ENCODE assay signal across 15 cellular contexts in genomic region chr1:99326215-99326949, GRCh38.
DNase-seq lines count a peak whose midpoint lies in the region; ATAC-seq and TF ChIP-seq lines count a peak whose summit lies in the region.
"Had no signal": no experiment of that assay in that cellular context is flagged by ENCODE, and none has a peak within 500 bp of the region (broad histone marks: within the 10 kb centered on the region; RNA-seq: fewer than 3 reads in every experiment).

No MANE protein-coding gene starts in this region.

- H3K27me3 Mint-ChIP-seq in T-helper 17 cell, result peaks cover 13% of the 10 kb centered on the region

- H2BK15ac ChIP-seq in IMR-90 (ENCODE audit: low read depth, low read length), result no peak overlapping the region

- H3K9ac ChIP-seq in IMR-90 (ENCODE audit: low read depth, low read length) (no peak overlapping the region), mammary epithelial cell (ENCODE audit: insufficient read depth, low read length) (no peak overlapping the region)

- H3K56ac ChIP-seq in IMR-90 (ENCODE audit: extremely low read depth, insufficient read depth, low read length), result no peak overlapping the region

- H3K79me2 ChIP-seq in mammary epithelial cell (ENCODE audit: insufficient read depth, low read length), result no peaks in the 10 kb centered on the region

- H3K36me3 ChIP-seq in IMR-90 (ENCODE audit: control insufficient read depth, insufficient read depth, low read length) (no peaks in the 10 kb centered on the region), mammary epithelial cell (ENCODE audit: insufficient read depth, low read length) (no peaks in the 10 kb centered on the region), thyroid gland (no peaks in the 10 kb centered on the region)
- H3K36me3 ChIP-seq: upper lobe of left lung had no signal

- H2AFZ ChIP-seq in IMR-90 (replicated peaks; ENCODE audit: low read length, poor library complexity) (no peak overlapping the region), mammary epithelial cell (ENCODE audit: low read depth, low read length) (no peak overlapping the region)

- H4K20me1 ChIP-seq in IMR-90 (ENCODE audit: insufficient read depth, low read length) (no peaks in the 10 kb centered on the region), mammary epithelial cell (ENCODE audit: insufficient read depth, low read length) (no peaks in the 10 kb centered on the region)

- H3K14ac ChIP-seq in IMR-90 (replicated peaks; ENCODE audit: low read depth, low read length), result no peak overlapping the region

- no peak overlapping the region for H3K4ac ChIP-seq in IMR-90 (ENCODE audit: low read depth, low read length)

- no peak for ATAC-seq in IMR-90 (ENCODE audit: low read depth)
- no peak for ATAC-seq in T-helper 17 cell

- H3K9me1 ChIP-seq in IMR-90 (ENCODE audit: insufficient read depth, low read length), result no peaks in the 10 kb centered on the region

- no peak overlapping the region for H3K27ac ChIP-seq in IMR-90 (ENCODE audit: insufficient read depth, low read length)
- no peak overlapping the region for H3K27ac ChIP-seq in mammary epithelial cell (ENCODE audit: insufficient read depth, low read depth, low read length)
- H3K27ac ChIP-seq in thyroid gland, result no peak overlapping the region
- H3K27ac ChIP-seq: upper lobe of left lung had no signal

- dilution Hi-C loops in IMR-90 (cut with HindIII; ENCODE audit: low sequenced_read_pairs, unreplicated experiment) (no loop called here), mammary epithelial cell (cut with HindIII; ENCODE audit: low sequenced_read_pairs) (no loop called here)

- DNase-seq in DMS53 (lab: John Stamatoyannopoulos, UW) (peak; percentile 76), IMR-90 (no peak), mammary epithelial cell (no peak), lung microvascular endothelial cell (ENCODE audit: low read depth in 2 of 2) (peak; percentile 5 to 7), T-helper 17 cell (no peak), hippocampal formation (lab: John Stamatoyannopoulos, UW) (no peak), thyroid gland (no peak), retina (no peak)
- DNase-seq: activated CD4-positive, CD25-positive, alpha-beta regulatory T cell treated with anti-CD3 and anti-CD28 coated beads, Interleukin-2, amount 50 U/mL, for 72 hours; activated effector memory CD4-positive, alpha-beta T cell treated with anti-CD3 and anti-CD28 coated beads, Interleukin-2, amount 50 U/mL, for 16 hours; HCEC 1CT; kidney; NCI-H1930; RPMI8226; upper lobe of left lung had no signal

- no peak overlapping the region for H2BK5ac ChIP-seq in IMR-90 (ENCODE audit: low read depth, low read length, poor library complexity, severe bottlenecking)

- no peak overlapping the region for H4K8ac ChIP-seq in IMR-90 (ENCODE audit: low read depth in 2 of 2, low read length in 2 of 2)

- no peaks in the 10 kb centered on the region for H3K36me3 Mint-ChIP-seq in T-helper 17 cell (ENCODE audit: low read depth)

- H3K4me1 Mint-ChIP-seq in T-helper 17 cell, result no peaks in the 10 kb centered on the region

- H3K27me3 ChIP-seq in IMR-90 (ENCODE audit: control insufficient read depth, insufficient read depth, low read length) (no peaks in the 10 kb centered on the region; the same call in none of the 2 replicates), mammary epithelial cell (ENCODE audit: insufficient read depth, low read length) (no peaks in the 10 kb centered on the region), thyroid gland (no peaks in the 10 kb centered on the region)
- H3K27me3 ChIP-seq: upper lobe of left lung had no signal

- H4K5ac ChIP-seq in IMR-90 (ENCODE audit: low read depth, low read length), result no peak overlapping the region

- H3K23ac ChIP-seq in IMR-90 (ENCODE audit: low read depth, low read length), result no peak overlapping the region

- no peak overlapping the region for H2BK120ac ChIP-seq in IMR-90 (ENCODE audit: low read depth, low read length)

- H2AK5ac ChIP-seq in IMR-90 (ENCODE audit: low read depth, low read length), result no peak overlapping the region

- no peak overlapping the region for H3K4me3 Mint-ChIP-seq in T-helper 17 cell

- no peak overlapping the region for H3K4me2 ChIP-seq in IMR-90 (ENCODE audit: low read depth, low read length)
- H3K4me2 ChIP-seq in mammary epithelial cell (ENCODE audit: insufficient read depth, low read depth, low read length), result no peak overlapping the region

- CTCF ChIA-PET in IMR-90 (lab: Yijun Ruan, JAX) (interaction anchor here (0.6 to 0.9 kb wide), 3 partner anchors 12 to 562 kb away, joined by 3 to 4 read pairs (median 3); no protein-coding TSS in a partner anchor), mammary epithelial cell (lab: Charles Lee; ENCODE audit: low non-redundant PET) (no interaction called here)

- H3K9me3 ChIP-seq in IMR-90 (ENCODE audit: control insufficient read depth, insufficient read depth, low read length) (no peaks in the 10 kb centered on the region), mammary epithelial cell (replicated peaks; ENCODE audit: insufficient read depth, low read length) (no peaks in the 10 kb centered on the region), T-helper 17 cell (ENCODE audit: control insufficient read depth, low read length, poor library complexity, severe bottlenecking) (no peaks in the 10 kb centered on the region), thyroid gland (no peaks in the 10 kb centered on the region)
- H3K9me3 ChIP-seq: upper lobe of left lung had no signal

- no peak overlapping the region for H2AK9ac ChIP-seq in IMR-90 (replicated peaks; ENCODE audit: low read depth, low read length, poor library complexity)

- BruUV-seq in IMR-90 (replicated peaks; lab: Mats Ljungman, UMichigan) (no TSS peak), mammary epithelial cell (replicated peaks; lab: Mats Ljungman, UMichigan) (no TSS peak)

- TF ChIP-seq CTCF in IMR-90 (conservative IDR thresholded peaks at IDR 0.05; ENCODE audit: low read depth, low read length) (peak; percentile 20; the same call in 1 of the 2 replicates), mammary epithelial cell (conservative IDR thresholded peaks at IDR 0.05 in 1 of 2, IDR thresholded peaks at IDR 0.05 in 1 of 2; ENCODE audit: extremely low read depth in 1 of 2, insufficient read depth in 1 of 2, low read depth in 1 of 2, low read length in 2 of 2) (peak; percentile 47 to 62), thyroid gland (IDR thresholded peaks at IDR 0.05) (peak in 1 of 6 experiments; percentile 6)

- POLR2A ChIA-PET in IMR-90 (lab: Charles Lee; ENCODE audit: unreplicated experiment), result no interaction called here

- in situ Hi-C loops in IMR-90 (cut with MboI; ENCODE audit: low sequenced_read_pairs), result no loop called here
- in situ Hi-C loops in mammary epithelial cell (cut with MboI; ENCODE audit: low sequenced_read_pairs in 2 of 2), result no loop called here

- H3K4me3 ChIP-seq in IMR-90 (ENCODE audit: insufficient read depth, low read depth, low read length) (no peak overlapping the region), mammary epithelial cell (replicated peaks in 1 of 3; ENCODE audit: insufficient read depth in 1 of 3, low read depth in 2 of 3, low read length in 3 of 3) (no peak overlapping the region), thyroid gland (replicated peaks in 1 of 3) (no peak overlapping the region)
- H3K4me3 ChIP-seq: upper lobe of left lung had no signal

- no peak overlapping the region for H4K91ac ChIP-seq in IMR-90 (ENCODE audit: insufficient read depth, low read depth, low read length)

- peak; percentile 27; the same call in 1 of the 2 replicates for TF ChIP-seq RAD21 in IMR-90 (IDR thresholded peaks at IDR 0.05; ENCODE audit: low read length)

- intact Hi-C loops in IMR-90 (cut with micrococcal nuclease) (no loop called here), mammary epithelial cell (cut with micrococcal nuclease) (no loop called here), thyroid gland (cut with DNase I) (no loop called here)

- no peak overlapping the region for H3K18ac ChIP-seq in IMR-90 (ENCODE audit: low read depth, low read length)

- no peak overlapping the region for H3K27ac Mint-ChIP-seq in T-helper 17 cell

- H3K79me1 ChIP-seq in IMR-90 (ENCODE audit: low read depth in 1 of 2, low read length in 2 of 2), result no peaks in the 10 kb centered on the region

- TF ChIP-seq POLR2A in IMR-90 (IDR thresholded peaks at IDR 0.05; ENCODE audit: low read depth, low read length) (no peak), thyroid gland (IDR thresholded peaks at IDR 0.05) (no peak)

- H3K4me1 ChIP-seq in IMR-90 (ENCODE audit: control insufficient read depth, insufficient read depth, low read length) (no peaks in the 10 kb centered on the region), mammary epithelial cell (ENCODE audit: insufficient read depth, low read length) (no peaks in the 10 kb centered on the region), thyroid gland (no peaks in the 10 kb centered on the region)
- H3K4me1 ChIP-seq: upper lobe of left lung had no signal

- WGBS in IMR-90 (ENCODE audit: extremely low coverage in 2 of 2, insufficient read length in 1 of 2), 2 experiments, result no CpG with 5 or more reads among the region's 3 CpGs
- WGBS in mammary epithelial cell (ENCODE audit: low coverage, missing lambda C conversion rate), result 59% methylated on average over 3 of the region's 3 CpGs
- 69 to 80% methylated on average over 3 of the region's 3 CpGs for WGBS in thyroid gland, 2 donors

- H2BK20ac ChIP-seq in IMR-90 (ENCODE audit: low read depth, low read length), result no peak overlapping the region

TF ChIP-seq in IMR-90, 13 proteins besides CTCF, POLR2A, EP300 and RAD21 (continues in another document):
- TF ChIP-seq CHD1 (IDR thresholded peaks at IDR 0.05; ENCODE audit: low read depth, low read length) (no peak), USF2 (IDR thresholded peaks at IDR 0.05; ENCODE audit: low read depth, low read length) (no peak), MXI1 (IDR thresholded peaks at IDR 0.05; ENCODE audit: borderline replicate concordance, low read depth, low read length) (no peak), MAFK (IDR thresholded peaks at IDR 0.05; ENCODE audit: low read depth, low read length) (no peak), RCOR1 (IDR thresholded peaks at IDR 0.05; ENCODE audit: insufficient replicate concordance, low read length) (no peak)
- TF ChIP-seq, protein P1, sequence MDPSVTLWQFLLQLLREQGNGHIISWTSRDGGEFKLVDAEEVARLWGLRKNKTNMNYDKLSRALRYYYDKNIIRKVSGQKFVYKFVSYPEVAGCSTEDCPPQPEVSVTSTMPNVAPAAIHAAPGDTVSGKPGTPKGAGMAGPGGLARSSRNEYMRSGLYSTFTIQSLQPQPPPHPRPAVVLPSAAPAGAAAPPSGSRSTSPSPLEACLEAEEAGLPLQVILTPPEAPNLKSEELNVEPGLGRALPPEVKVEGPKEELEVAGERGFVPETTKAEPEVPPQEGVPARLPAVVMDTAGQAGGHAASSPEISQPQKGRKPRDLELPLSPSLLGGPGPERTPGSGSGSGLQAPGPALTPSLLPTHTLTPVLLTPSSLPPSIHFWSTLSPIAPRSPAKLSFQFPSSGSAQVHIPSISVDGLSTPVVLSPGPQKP (IDR thresholded peaks at IDR 0.05; ENCODE audit: borderline replicate concordance, low read depth, low read length), result no peak

Comparison
In these comparisons a context has a peak if more than half of its experiments do, and no peak if none do; other contexts are left out.
1. DNase-seq: peak in DMS53 (single experiment) and lung microvascular endothelial cell (2 of 2); none in IMR-90 (single experiment), mammary epithelial cell (single experiment), T-helper 17 cell (0 of 3), hippocampal formation (0 of 2), thyroid gland (0 of 2) and retina (single experiment).